ENCODE assay signal across 2 cellular contexts in the genomic region with DNA sequence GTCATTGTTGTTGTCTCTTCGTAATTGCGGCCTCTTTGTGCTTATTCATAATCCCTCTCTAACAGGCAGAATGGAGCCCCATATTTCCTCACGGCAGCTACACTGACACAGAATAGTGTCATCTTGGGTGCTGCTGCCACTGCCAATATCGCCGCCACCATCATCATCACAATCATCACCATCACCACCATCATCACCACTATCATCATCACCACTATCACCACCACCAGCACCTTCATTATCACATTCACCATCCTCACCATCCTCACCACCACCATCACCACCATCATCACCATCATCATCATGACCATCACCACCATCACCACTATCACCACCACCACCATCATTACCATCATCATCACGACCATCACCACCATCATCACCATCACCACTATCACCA.
TF ChIP-seq lines count a peak whose summit lies in the region.

No MANE protein-coding gene starts in this region.

TF ChIP-seq in HEK293, 187 proteins besides CTCF, POLR2A, EP300 and RAD21:
- TF ChIP-seq KLF10 (tag by site-specific recombination; IDR thresholded peaks at IDR 0.05) (no peak), ZNF184 (tag by site-specific recombination; IDR thresholded peaks at IDR 0.05) (no peak), ZNF513 (tag by site-specific recombination; IDR thresholded peaks at IDR 0.05) (peak; percentile 89)
TF ChIP-seq in HEK293: peak in this region for 1.

TF ChIP-seq in H1, 55 proteins besides CTCF, POLR2A, EP300 and RAD21:
- TF ChIP-seq POU5F1 (IDR thresholded peaks at IDR 0.05; ENCODE audit: low read depth, low read length): no peak
